ENCODE assay signal across 8 cellular contexts in genomic region chr3:100400424-100400781, GRCh38. TPM values are rescaled to one million over a fixed set of nuclear protein-coding genes. Genes with fewer than 3 reads are reported as not detected.
DNase-seq lines count a peak whose midpoint lies in the region; ATAC-seq, FAIRE-seq and TF ChIP-seq lines count a peak whose summit lies in the region.

No MANE protein-coding gene starts in this region.

- peaks cover 5% of the 10 kb centered on the region for H3K4me1 ChIP-seq in Caco-2
- H3K4me1 ChIP-seq in esophagus squamous epithelium, result peaks cover 10 to 73% (median 30%) of the 10 kb centered on the region in 3 donors
- peaks cover 14% of the 10 kb centered on the region for H3K4me1 ChIP-seq in neuron (ENCODE audit: insufficient read depth, low read length)

- H3K4me3 Mint-ChIP-seq in Caco-2 (ENCODE audit: unreplicated experiment), result peak overlapping the region; percentile 85

- peaks cover 10% of the 10 kb centered on the region for H3K36me3 Mint-ChIP-seq in Caco-2 (ENCODE audit: insufficient read depth, unreplicated experiment)

- no TSS peak for BruUV-seq in Caco-2 (replicated peaks; lab: Mats Ljungman, UMichigan)

- TF ChIP-seq CTCF in Caco-2 (IDR thresholded peaks at IDR 0.05; ENCODE audit: insufficient read depth in 1 of 2, low read depth in 1 of 2, low read length in 1 of 2, severe bottlenecking in 1 of 2, unreplicated experiment in 1 of 2) (no peak), esophagus squamous epithelium (IDR thresholded peaks at IDR 0.05) (no peak)

- FAIRE-seq in urothelium cell line (lab: Jason Lieb, UNC), result no peak

- peak overlapping the region; percentile 90 for H3K27ac Mint-ChIP-seq in Caco-2 (ENCODE audit: unreplicated experiment)

- peak overlapping the region; percentile 91 to 94 (median 92) for H3K27ac ChIP-seq in esophagus squamous epithelium

- H3K27me3 Mint-ChIP-seq in Caco-2 (ENCODE audit: insufficient read depth, unreplicated experiment), result no peaks in the 10 kb centered on the region

- CTCF ChIA-PET in Caco-2 (lab: Charles Lee), result interaction anchor here (0.6 kb wide), 1 partner anchor 61 kb away, joined by 10 read pairs; no protein-coding TSS in a partner anchor

- H3K36me3 ChIP-seq in Caco-2 (ENCODE audit: control insufficient read depth, insufficient read depth, low read length) (no peaks in the 10 kb centered on the region), esophagus squamous epithelium (no peaks in the 10 kb centered on the region), neuron (ENCODE audit: insufficient read depth, low read length) (no peaks in the 10 kb centered on the region)

- H3K9me3 Mint-ChIP-seq in Caco-2 (ENCODE audit: unreplicated experiment), result no peaks in the 10 kb centered on the region

- H2AFZ ChIP-seq in neuron (ENCODE audit: low read depth, low read length), result peak overlapping the region; percentile 40

- H3K27me3 ChIP-seq in Caco-2 (replicated peaks; ENCODE audit: control insufficient read depth, insufficient read depth, low read length) (no peaks in the 10 kb centered on the region), esophagus squamous epithelium (no peaks in the 10 kb centered on the region), neuron (ENCODE audit: insufficient read depth, low read length) (no peaks in the 10 kb centered on the region)

- DNase-seq in Caco-2, result peak in 1 of 2 experiments; percentile 39
- no peak for DNase-seq in Jurkat, Clone E6-1 (ENCODE audit: low read depth, low spot score)
- DNase-seq in activated CD8-positive, alpha-beta memory T cell treated with anti-CD3 and anti-CD28 coated beads, Interleukin-2, amount 50 U/mL, for 24 hours (ENCODE audit: extremely low read depth), result peak; percentile 13
- no peak for DNase-seq in esophagus squamous epithelium (lab: John Stamatoyannopoulos, UW)
- peak; percentile 8 for DNase-seq in urothelium cell line (ENCODE audit: low spot score)
- DNase-seq in NCI-H446 treated with DMSO at 0.1 percent for 48 hours (lab: John Stamatoyannopoulos, UW), result no peak

- peak overlapping the region; percentile 83 for H3K4me3 ChIP-seq in Caco-2 (ENCODE audit: low read depth, low read length)
- peak overlapping the region; percentile 91 for H3K4me3 ChIP-seq in Jurkat, Clone E6-1 (ENCODE audit: low read length)
- H3K4me3 ChIP-seq in esophagus squamous epithelium, result peak overlapping the region; percentile 89 to 96 (median 91)
- peak overlapping the region; percentile 76 for H3K4me3 ChIP-seq in neuron (ENCODE audit: low read length)

- no peaks in the 10 kb centered on the region for H3K9me3 ChIP-seq in Caco-2
- no peaks in the 10 kb centered on the region for H3K9me3 ChIP-seq in esophagus squamous epithelium
- no peaks in the 10 kb centered on the region for H3K9me3 ChIP-seq in neuron (ENCODE audit: low read length)

- intact Hi-C loops in Caco-2 (cut with micrococcal nuclease; ENCODE audit: unreplicated experiment) (loop anchor here (2.0 to 5.0 kb wide), 5 partner anchors 14 to 583 kb away; partner anchors contain the start of genes CMSS1 and NIT2), esophagus squamous epithelium (cut with DNase I) (no loop called here)

- no peaks in the 10 kb centered on the region for H3K4me1 Mint-ChIP-seq in Caco-2 (ENCODE audit: low read depth, unreplicated experiment)

- WGBS in esophagus squamous epithelium, 2 donors, result 0% methylated on average over 2 to 7 of the region's 22 CpGs

- ATAC-seq in GM21515 (IDR thresholded peaks at IDR 0.05; ENCODE audit: unreplicated experiment), result peak; percentile 3

- POLR2A ChIA-PET in Caco-2 (lab: Charles Lee), result interaction anchor here (2.4 kb wide), 1 partner anchor 14 kb away, joined by 28 read pairs; no protein-coding TSS in a partner anchor

- no peak for TF ChIP-seq POLR2A in esophagus squamous epithelium (IDR thresholded peaks at IDR 0.05)

RNA-seq across cellular contexts. Expression of gene TOMM70, which starts 0.5 kb away (rescaled TPM):
- total RNA-seq in Caco-2 (2022), result 50.7 and 53.3 TPM in 2 replicates
- 22.5 TPM for polyA plus RNA-seq in Jurkat, Clone E6-1 (2012; ENCODE audit: insufficient read depth, insufficient read length)
- total RNA-seq in esophagus squamous epithelium, result 10 to 100 TPM; 32.0 to 51.3 (median 44.3) TPM

RNA-seq across cellular contexts. Expression of gene LNP1, which starts 0.9 kb away (rescaled TPM):
- total RNA-seq in Caco-2 (2022) (2.4 and 3.3 TPM in 2 replicates), esophagus squamous epithelium (1 to 10 TPM in 2 of 4 donors, under 1 TPM in 2; 0.31 to 1.5 (median 0.97) TPM)
- polyA plus RNA-seq in Jurkat, Clone E6-1 (2012; ENCODE audit: insufficient read depth, insufficient read length), result not detected

Comparison
In these comparisons a context has a peak if more than half of its experiments do, and no peak if none do; other contexts are left out.
1. DNase-seq: peak in activated CD8-positive, alpha-beta memory T cell treated with anti-CD3 and anti-CD28 coated beads, Interleukin-2, amount 50 U/mL, for 24 hours (single experiment) and urothelium cell line (single experiment); none in Jurkat, Clone E6-1 (single experiment), esophagus squamous epithelium (single experiment) and NCI-H446 treated with DMSO at 0.1 percent for 48 hours (single experiment).
2. Peak in every context shown above with its lines, with median percentiles within 50 percentile points of each other: H3K4me3 ChIP-seq.